In the genomic region with DNA sequence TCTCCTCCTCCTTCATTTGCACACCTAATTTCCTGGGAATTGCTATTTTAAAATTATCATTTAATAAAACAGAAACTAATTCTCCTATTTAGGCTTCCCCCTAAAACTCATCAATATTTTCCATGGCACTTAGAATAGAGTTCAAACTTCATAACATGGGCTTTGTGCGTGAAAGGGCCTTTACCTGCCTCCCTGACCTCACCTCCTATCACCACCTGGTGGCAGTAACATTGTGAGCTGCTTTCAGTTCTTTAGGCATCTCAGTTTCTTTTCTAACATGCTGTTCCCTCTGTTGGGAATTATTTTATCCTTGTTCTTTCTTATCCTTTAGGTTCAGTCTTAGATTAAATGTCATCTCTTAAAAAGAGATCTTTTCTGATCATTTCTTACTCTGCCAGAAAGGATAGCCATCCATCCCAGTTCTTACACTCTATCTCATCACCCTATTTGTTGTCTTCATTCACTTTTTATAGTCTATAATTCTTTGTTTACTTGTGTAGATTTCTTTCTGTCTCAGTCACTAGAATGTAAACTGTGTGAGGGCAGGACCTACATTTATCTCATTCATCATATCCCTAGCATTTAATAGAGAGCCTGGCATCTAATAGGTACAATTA, we compare ENCODE assay signal across 9 cellular contexts.
DNase-seq lines count a peak whose midpoint lies in the region; ATAC-seq, FAIRE-seq and TF ChIP-seq lines count a peak whose summit lies in the region.
"Had no signal": no experiment of that assay in that cellular context is flagged by ENCODE, and none has a peak within 500 bp of the region (broad histone marks: within the 10 kb centered on the region; RNA-seq: fewer than 3 reads in every experiment).

No MANE protein-coding gene starts in this region.

- no peak overlapping the region for H3K27ac ChIP-seq in endothelial cell of umbilical vein (ENCODE audit: insufficient read depth, low read depth, low read length)
- H3K27ac ChIP-seq: thoracic aorta had no signal

- peaks cover under 1% of the 10 kb centered on the region for H3K4me1 ChIP-seq in endothelial cell of umbilical vein (ENCODE audit: control insufficient read depth, extremely low read depth, insufficient read depth, low read length)

- no peaks in the 10 kb centered on the region for H4K20me1 ChIP-seq in endothelial cell of umbilical vein (replicated peaks; ENCODE audit: control insufficient read depth, extremely low read depth, insufficient read depth, low read length)

- peak; percentile 15 for TF ChIP-seq CTCF in endothelial cell of umbilical vein (IDR thresholded peaks at IDR 0.05; ENCODE audit: extremely low read depth in 1 of 2, insufficient read depth in 1 of 2, low read depth in 1 of 2, low read length in 2 of 2)

- no TSS peak for BruUV-seq in endothelial cell of umbilical vein (replicated peaks; lab: Mats Ljungman, UMichigan)

- DNase-seq in stimulated activated CD4-positive, alpha-beta T cell treated with anti-CD3 and anti-CD28 coated beads, Interleukin-4, amount 100 ng/mL, for 24 hours: peak; percentile 3
- DNase-seq in stimulated activated CD4-positive, alpha-beta T cell treated with anti-CD3 and anti-CD28 coated beads, Interleukin-4, amount 100 ng/mL, for 1 hour: no peak
- DNase-seq in NCI-H2029 treated with DMSO at 0.1 percent for 48 hours (lab: John Stamatoyannopoulos, UW) (peak; percentile 2), endothelial cell of umbilical vein (ENCODE audit: low read depth, low spot score) (no peak), urothelium cell line (ENCODE audit: low spot score) (peak; percentile 8)

- no peaks in the 10 kb centered on the region for H3K36me3 ChIP-seq in endothelial cell of umbilical vein (ENCODE audit: control insufficient read depth in 2 of 2, extremely low read depth in 1 of 2, insufficient read depth in 2 of 2, low read length in 2 of 2)
- H3K36me3 ChIP-seq: thoracic aorta had no signal

- no peak for TF ChIP-seq POLR2A in endothelial cell of umbilical vein (IDR thresholded peaks at IDR 0.05; ENCODE audit: low read depth, low read length)

- intact Hi-C loops in endothelial cell of umbilical vein (cut with micrococcal nuclease): loop anchor here (5.0 kb wide), 1 partner anchor 83 kb away; no protein-coding TSS in a partner anchor

- FAIRE-seq in endothelial cell of umbilical vein (lab: Jason Lieb, UNC) (no peak), urothelium cell line (lab: Jason Lieb, UNC) (no peak)

- ATAC-seq in GM21526 (IDR thresholded peaks at IDR 0.05; ENCODE audit: low FRiP score, unreplicated experiment): no peak
- ATAC-seq in HG02852 (IDR thresholded peaks at IDR 0.05; ENCODE audit: unreplicated experiment): no peak
- no peak for ATAC-seq in GM21619 (IDR thresholded peaks at IDR 0.05; ENCODE audit: unreplicated experiment)

- H3K4me3 ChIP-seq in endothelial cell of umbilical vein (replicated peaks in 1 of 3; ENCODE audit: insufficient read depth in 1 of 3, low read depth in 1 of 3, low read length in 3 of 3): no peak overlapping the region
- H3K4me3 ChIP-seq: thoracic aorta had no signal

- H2AFZ ChIP-seq in endothelial cell of umbilical vein (ENCODE audit: low read depth, low read length): no peak overlapping the region

- POLR2A ChIA-PET in endothelial cell of umbilical vein (lab: Charles Lee): no interaction called here

- H3K9me3 ChIP-seq in endothelial cell of umbilical vein (replicated peaks; ENCODE audit: control insufficient read depth, insufficient read depth, low read length): no peaks in the 10 kb centered on the region
- H3K9me3 ChIP-seq: thoracic aorta had no signal

- no peak overlapping the region for H3K9ac ChIP-seq in endothelial cell of umbilical vein (replicated peaks; ENCODE audit: extremely low read depth, insufficient read depth, low read length)

- H3K4me2 ChIP-seq in endothelial cell of umbilical vein (ENCODE audit: insufficient read depth, low read length): no peak overlapping the region

- no peaks in the 10 kb centered on the region for H3K9me1 ChIP-seq in endothelial cell of umbilical vein (replicated peaks; ENCODE audit: control insufficient read depth, extremely low read depth, insufficient read depth, low read length)

- CTCF ChIA-PET in endothelial cell of umbilical vein (lab: Charles Lee): interaction anchor here (0.7 to 2.2 kb wide), 7 partner anchors 8 to 147 kb away, joined by 3 to 9 read pairs (median 3); partner anchors contain the start of gene XPR1

- dilution Hi-C loops in endothelial cell of umbilical vein (cut with MboI; ENCODE audit: extremely low pct_ligation_motif_present, low sequenced_read_pairs): no loop called here

- no peaks in the 10 kb centered on the region for H3K79me2 ChIP-seq in endothelial cell of umbilical vein (ENCODE audit: control insufficient read depth, insufficient read depth, low read length)

- H3K27me3 ChIP-seq in endothelial cell of umbilical vein (ENCODE audit: control insufficient read depth in 2 of 2, insufficient read depth in 2 of 2, low read length in 2 of 2): no peaks in the 10 kb centered on the region

TF ChIP-seq in endothelial cell of umbilical vein, 7 proteins besides CTCF, POLR2A, EP300 and RAD21:
- TF ChIP-seq MAX (IDR thresholded peaks at IDR 0.05; ENCODE audit: insufficient read depth, insufficient read length) (no peak), POLR2AphosphoS5 (IDR thresholded peaks at IDR 0.05; ENCODE audit: insufficient read depth, low read depth, low read length) (no peak), JUN (IDR thresholded peaks at IDR 0.05; ENCODE audit: borderline replicate concordance, insufficient read depth, insufficient read length, low read depth) (no peak), MYC (IDR thresholded peaks at IDR 0.05; ENCODE audit: low read depth, low read length) (no peak), EZH2 (IDR thresholded peaks at IDR 0.05; ENCODE audit: borderline replicate concordance, low read depth, low read length, severe bottlenecking) (no peak), FOS (IDR thresholded peaks at IDR 0.05; ENCODE audit: borderline replicate concordance, insufficient read depth, low read length) (no peak), GATA2 (IDR thresholded peaks at IDR 0.05; ENCODE audit: insufficient read depth, insufficient read length, low read depth, low read length) (no peak)

Comparison
In these comparisons a context has a peak if more than half of its experiments do, and no peak if none do; other contexts are left out.
1. DNase-seq: peak in stimulated activated CD4-positive, alpha-beta T cell treated with anti-CD3 and anti-CD28 coated beads, Interleukin-4, amount 100 ng/mL, for 24 hours (single experiment), NCI-H2029 treated with DMSO at 0.1 percent for 48 hours (single experiment) and urothelium cell line (single experiment); none in stimulated activated CD4-positive, alpha-beta T cell treated with anti-CD3 and anti-CD28 coated beads, Interleukin-4, amount 100 ng/mL, for 1 hour (single experiment) and endothelial cell of umbilical vein (single experiment).